22 cellular contexts compared by ENCODE assay signal in the genomic region with DNA sequence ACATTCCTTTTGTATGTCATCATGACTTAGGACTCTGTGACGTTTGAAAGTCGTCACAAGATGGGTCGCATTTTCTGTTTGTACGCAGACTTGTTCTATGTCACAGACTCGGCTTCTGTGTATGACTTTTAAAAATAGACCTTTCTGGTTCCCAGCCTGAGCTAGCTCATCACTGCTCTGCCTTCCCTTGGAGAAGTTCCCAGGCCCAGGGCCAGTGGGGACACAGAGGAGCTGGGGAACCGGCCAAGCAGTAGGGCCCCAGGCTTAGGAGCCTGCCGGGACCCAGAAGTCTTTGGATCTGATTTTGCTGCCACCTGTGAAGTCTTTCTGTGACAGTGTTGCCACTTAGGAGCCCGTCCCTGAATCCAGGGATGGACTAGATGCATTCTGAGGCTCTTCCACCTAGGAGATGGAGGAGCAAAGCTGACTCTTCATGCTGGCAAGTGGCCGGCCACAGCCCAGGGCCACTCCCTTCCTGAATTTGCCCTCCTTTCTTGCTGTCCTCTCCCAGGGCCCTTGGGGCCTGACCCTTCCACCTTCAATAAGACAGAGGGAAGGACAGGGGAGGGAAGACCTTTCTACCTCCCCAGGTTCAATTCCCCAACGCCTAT. TPM values are rescaled to one million over a fixed set of nuclear protein-coding genes. Genes with fewer than 3 reads are reported as not detected.
"Had no signal": no experiment of that assay in that cellular context is flagged by ENCODE, and none has a peak within 500 bp of the region (broad histone marks: within the 10 kb centered on the region; RNA-seq: fewer than 3 reads in every experiment).

No MANE protein-coding gene starts in this region.

- H3K4me3 ChIP-seq: body of pancreas, mucosa of descending colon, prostate gland, spleen had no signal

- H3K27ac ChIP-seq: body of pancreas, prostate gland, spleen had no signal

- DNase-seq: activated CD4-positive, alpha-beta memory T cell treated with anti-CD3 and anti-CD28 coated beads, Interleukin-2, amount 10 ng/mL, durations not matched to agents 7 days and 5 days; activated CD4-positive, alpha-beta T cell treated with anti-CD3 and anti-CD28 coated beads for 48 hours; activated CD4-positive, CD25-positive, alpha-beta regulatory T cell; activated naive CD4-positive, alpha-beta T cell treated with Interleukin-2 at 50 U/mL for 16 hours; activated naive CD8-positive, alpha-beta T cell treated with anti-CD3 and anti-CD28 coated beads, Interleukin-2, amount 10 ng/mL, durations not matched to agents 7 days and 5 days; activated T-cell treated with anti-CD3 and anti-CD28 coated beads, Interleukin-2, amount 50 U/mL, for 24 hours; body of pancreas; cortex of kidney; hippocampal formation; mucosa of descending colon; naive B cell; spleen; stimulated activated CD4-positive, alpha-beta T cell treated with anti-CD3 and anti-CD28 coated beads, Interleukin-4, amount 100 ng/mL, for 4 hours; T-cell; T1000 had no signal

- H3K36me3 ChIP-seq: prostate gland, spleen had no signal

- H3K4me1 ChIP-seq: body of pancreas, prostate gland, spleen had no signal

- H3K27me3 ChIP-seq: body of pancreas had no signal

- ATAC-seq: body of pancreas; esophagus mucosa; left lobe of liver; mucosa of descending colon; sciatic nerve; SK-N-SH treated with all-trans-retinoic acid at 6 μM for 48 hours; stimulated activated memory B cell treated with anti-CD40 and anti-IgM and Interleukin-4, amounts not matched to agents 10 μg/mL and 1 μg/mL and 100 μg/mL, for 72 hours; T-cell had no signal

- H3K9me3 ChIP-seq: body of pancreas, mucosa of descending colon, prostate gland, spleen had no signal

RNA-seq across cellular contexts. Expression of a gene that starts 18.1 kb away (rescaled TPM):
- total RNA-seq: activated naive CD8-positive, alpha-beta T cell treated with anti-CD3 and anti-CD28 coated beads, Interleukin-2, amount 10 ng/mL, durations not matched to agents 7 days and 5 days; esophagus mucosa; osteocyte had no signal
